2 cellular contexts compared by ENCODE assay signal in the genomic region with DNA sequence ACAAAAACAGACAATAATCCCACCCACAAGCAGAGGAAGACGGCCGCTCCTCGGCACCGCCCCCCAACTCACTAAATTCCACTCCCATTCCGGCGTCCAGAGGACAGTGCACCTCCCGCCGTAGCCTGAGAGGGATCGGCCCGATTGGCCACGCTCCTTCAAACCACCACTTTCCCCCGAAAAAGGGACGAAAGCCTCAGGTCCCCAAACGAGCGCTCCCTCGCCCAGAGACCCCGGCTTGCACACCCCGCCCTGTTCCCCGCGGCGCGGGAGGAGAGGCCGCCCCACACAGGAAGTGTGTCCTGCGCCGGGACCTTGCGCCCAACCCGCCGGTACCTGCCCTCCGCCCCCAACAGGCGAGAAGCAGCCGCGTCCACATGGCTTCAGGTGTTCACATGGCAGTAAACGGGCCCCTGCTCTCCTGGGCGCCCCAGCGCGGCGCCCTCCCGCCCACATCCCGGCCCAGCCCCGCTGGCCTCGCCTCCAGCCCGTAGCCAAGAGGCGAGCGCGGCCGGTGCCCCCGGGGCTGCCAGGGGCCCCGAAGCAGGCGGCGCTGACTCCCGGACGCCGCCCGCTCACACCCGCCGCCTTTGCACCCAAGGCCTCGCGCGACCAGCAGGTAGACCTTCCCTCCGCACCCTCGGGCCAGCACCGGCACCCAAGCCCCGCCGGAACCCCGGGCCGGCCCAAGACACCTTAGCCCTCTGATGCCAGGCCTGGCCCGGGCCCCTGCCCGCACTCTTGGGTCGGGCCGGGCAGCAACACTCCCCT.
TF ChIP-seq lines count a peak whose summit lies in the region.

No MANE protein-coding gene starts in this region.

TF ChIP-seq in HCT116, 20 proteins besides CTCF, POLR2A, EP300 and RAD21 (continued from another document):
- TF ChIP-seq ZBTB33 (IDR thresholded peaks at IDR 0.05; ENCODE audit: extremely low read depth, insufficient replicate concordance, low read length), result no peak
- peak; percentile 51; the same call in 1 of the 2 replicates for TF ChIP-seq POLR2AphosphoS5 (IDR thresholded peaks at IDR 0.05; ENCODE audit: low read depth, low read length)
- TF ChIP-seq, protein P1, sequence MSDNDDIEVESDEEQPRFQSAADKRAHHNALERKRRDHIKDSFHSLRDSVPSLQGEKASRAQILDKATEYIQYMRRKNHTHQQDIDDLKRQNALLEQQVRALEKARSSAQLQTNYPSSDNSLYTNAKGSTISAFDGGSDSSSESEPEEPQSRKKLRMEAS (IDR thresholded peaks at IDR 0.05), result peak; percentile 95
- TF ChIP-seq EGR1 (IDR thresholded peaks at IDR 0.05; ENCODE audit: low read depth), result peak; percentile 21; the same call in 1 of the 2 replicates

TF ChIP-seq in WTC11, 78 proteins besides CTCF, POLR2A, EP300 and RAD21 (continued from another document):
- TF ChIP-seq, protein P1 (CRISPR knock-in tag; IDR thresholded peaks at IDR 0.05), result peak; percentile 74
- TF ChIP-seq ZNF121 (CRISPR knock-in tag; IDR thresholded peaks at IDR 0.05) (no peak), FOXK1 (CRISPR knock-in tag; IDR thresholded peaks at IDR 0.05) (0 out of 2 replicates have a peak, but pooled peaks have one; percentile 42), ZBTB21 (CRISPR knock-in tag; IDR thresholded peaks at IDR 0.05; ENCODE audit: borderline replicate concordance) (no peak), TP53 (CRISPR knock-in tag; IDR thresholded peaks at IDR 0.05) (peak; percentile 72; the same call in 1 of the 2 replicates), TCF7 (CRISPR knock-in tag; IDR thresholded peaks at IDR 0.05; ENCODE audit: low read depth) (0 out of 2 replicates have a peak, but pooled peaks have one; percentile 59), SP1 (CRISPR knock-in tag; conservative IDR thresholded peaks at IDR 0.05) (peak; percentile 48; the same call in 1 of the 2 replicates), ZNF232 (CRISPR knock-in tag; IDR thresholded peaks at IDR 0.05) (no peak), ETV6 (CRISPR knock-in tag; IDR thresholded peaks at IDR 0.05) (0 out of 2 replicates have a peak, but pooled peaks have one; percentile 21), USF2 (CRISPR knock-in tag; IDR thresholded peaks at IDR 0.05) (peak; percentile 47; the same call in 1 of the 2 replicates), FOXP1 (CRISPR knock-in tag; IDR thresholded peaks at IDR 0.05; ENCODE audit: borderline replicate concordance) (0 out of 2 replicates have a peak, but pooled peaks have one; percentile 35), CREM (CRISPR knock-in tag; IDR thresholded peaks at IDR 0.05) (peak; percentile 67; the same call in 1 of the 2 replicates), ZNF138 (CRISPR knock-in tag; conservative IDR thresholded peaks at IDR 0.05) (peak; percentile 52; the same call in 1 of the 2 replicates), ATF1 (CRISPR knock-in tag; IDR thresholded peaks at IDR 0.05) (0 out of 2 replicates have a peak, but pooled peaks have one; percentile 43)
- TF ChIP-seq, protein P2, sequence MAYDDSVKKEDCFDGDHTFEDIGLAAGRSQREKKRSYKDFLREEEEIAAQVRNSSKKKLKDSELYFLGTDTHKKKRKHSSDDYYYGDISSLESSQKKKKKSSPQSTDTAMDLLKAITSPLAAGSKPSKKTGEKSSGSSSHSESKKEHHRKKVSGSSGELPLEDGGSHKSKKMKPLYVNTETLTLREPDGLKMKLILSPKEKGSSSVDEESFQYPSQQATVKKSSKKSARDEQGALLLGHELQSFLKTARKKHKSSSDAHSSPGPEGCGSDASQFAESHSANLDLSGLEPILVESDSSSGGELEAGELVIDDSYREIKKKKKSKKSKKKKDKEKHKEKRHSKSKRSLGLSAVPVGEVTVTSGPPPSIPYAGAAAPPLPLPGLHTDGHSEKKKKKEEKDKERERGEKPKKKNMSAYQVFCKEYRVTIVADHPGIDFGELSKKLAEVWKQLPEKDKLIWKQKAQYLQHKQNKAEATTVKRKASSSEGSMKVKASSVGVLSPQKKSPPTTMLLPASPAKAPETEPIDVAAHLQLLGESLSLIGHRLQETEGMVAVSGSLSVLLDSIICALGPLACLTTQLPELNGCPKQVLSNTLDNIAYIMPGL (CRISPR knock-in tag; IDR thresholded peaks at IDR 0.05), result peak; percentile 80
- TF ChIP-seq, protein P3, sequence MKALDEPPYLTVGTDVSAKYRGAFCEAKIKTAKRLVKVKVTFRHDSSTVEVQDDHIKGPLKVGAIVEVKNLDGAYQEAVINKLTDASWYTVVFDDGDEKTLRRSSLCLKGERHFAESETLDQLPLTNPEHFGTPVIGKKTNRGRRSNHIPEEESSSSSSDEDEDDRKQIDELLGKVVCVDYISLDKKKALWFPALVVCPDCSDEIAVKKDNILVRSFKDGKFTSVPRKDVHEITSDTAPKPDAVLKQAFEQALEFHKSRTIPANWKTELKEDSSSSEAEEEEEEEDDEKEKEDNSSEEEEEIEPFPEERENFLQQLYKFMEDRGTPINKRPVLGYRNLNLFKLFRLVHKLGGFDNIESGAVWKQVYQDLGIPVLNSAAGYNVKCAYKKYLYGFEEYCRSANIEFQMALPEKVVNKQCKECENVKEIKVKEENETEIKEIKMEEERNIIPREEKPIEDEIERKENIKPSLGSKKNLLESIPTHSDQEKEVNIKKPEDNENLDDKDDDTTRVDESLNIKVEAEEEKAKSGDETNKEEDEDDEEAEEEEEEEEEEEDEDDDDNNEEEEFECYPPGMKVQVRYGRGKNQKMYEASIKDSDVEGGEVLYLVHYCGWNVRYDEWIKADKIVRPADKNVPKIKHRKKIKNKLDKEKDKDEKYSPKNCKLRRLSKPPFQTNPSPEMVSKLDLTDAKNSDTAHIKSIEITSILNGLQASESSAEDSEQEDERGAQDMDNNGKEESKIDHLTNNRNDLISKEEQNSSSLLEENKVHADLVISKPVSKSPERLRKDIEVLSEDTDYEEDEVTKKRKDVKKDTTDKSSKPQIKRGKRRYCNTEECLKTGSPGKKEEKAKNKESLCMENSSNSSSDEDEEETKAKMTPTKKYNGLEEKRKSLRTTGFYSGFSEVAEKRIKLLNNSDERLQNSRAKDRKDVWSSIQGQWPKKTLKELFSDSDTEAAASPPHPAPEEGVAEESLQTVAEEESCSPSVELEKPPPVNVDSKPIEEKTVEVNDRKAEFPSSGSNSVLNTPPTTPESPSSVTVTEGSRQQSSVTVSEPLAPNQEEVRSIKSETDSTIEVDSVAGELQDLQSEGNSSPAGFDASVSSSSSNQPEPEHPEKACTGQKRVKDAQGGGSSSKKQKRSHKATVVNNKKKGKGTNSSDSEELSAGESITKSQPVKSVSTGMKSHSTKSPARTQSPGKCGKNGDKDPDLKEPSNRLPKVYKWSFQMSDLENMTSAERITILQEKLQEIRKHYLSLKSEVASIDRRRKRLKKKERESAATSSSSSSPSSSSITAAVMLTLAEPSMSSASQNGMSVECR (CRISPR knock-in tag; IDR thresholded peaks at IDR 0.05; ENCODE audit: borderline replicate concordance), result peak; percentile 39; the same call in 1 of the 2 replicates
